ENCODE assay signal across 8 cellular contexts in the genomic region with DNA sequence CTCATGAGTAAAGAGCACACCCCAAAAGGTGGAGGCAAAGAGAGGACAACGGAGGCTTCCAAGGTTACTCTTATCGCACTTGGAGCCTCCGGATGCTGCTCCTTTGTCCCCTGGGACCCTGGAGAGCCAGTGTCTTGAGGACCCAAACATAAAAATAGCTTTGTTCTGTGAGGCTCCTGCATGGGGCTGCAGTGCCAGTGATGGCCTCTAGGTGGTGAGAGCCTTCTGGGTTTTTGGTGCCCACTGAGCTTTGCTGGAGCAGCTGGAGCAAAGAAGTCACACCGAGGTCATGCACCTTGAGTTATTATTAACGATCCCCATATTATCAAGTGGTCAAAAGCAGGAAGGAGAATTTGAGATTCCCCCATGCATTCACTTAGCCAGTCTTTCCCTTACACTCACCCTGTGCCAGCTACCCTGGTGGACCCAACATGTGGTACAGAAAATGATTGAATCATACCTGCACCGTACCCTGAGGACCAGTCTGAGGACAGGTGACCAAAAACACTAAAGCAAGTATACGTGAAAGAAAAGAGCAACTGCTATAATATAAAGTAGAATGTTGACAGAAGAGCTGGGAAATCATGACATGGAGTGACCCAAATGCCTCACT.
DNase-seq lines count a peak whose midpoint lies in the region; ATAC-seq lines count a peak whose summit lies in the region.

No MANE protein-coding gene starts in this region.

- ATAC-seq in GM18868 (IDR thresholded peaks at IDR 0.05; ENCODE audit: unreplicated experiment) = no peak

- DNase-seq in activated naive CD4-positive, alpha-beta T cell treated with Interleukin-2 at 50 U/mL for 16 hours = peak; percentile 47
- DNase-seq in activated naive CD4-positive, alpha-beta T cell (lab: John Stamatoyannopoulos, UW) = no peak
- DNase-seq in activated CD8-positive, alpha-beta memory T cell treated with anti-CD3 and anti-CD28 coated beads, Interleukin-2, amount 50 U/mL, for 4 hours = peak; percentile 43
- peak in 39 of 42 donors; percentile 4 to 83 (median 39) for DNase-seq in head of caudate nucleus
- peak; percentile 12 to 21 (median 16) for DNase-seq in stimulated activated CD4-positive, alpha-beta T cell treated with anti-CD3 and anti-CD28 coated beads, Interleukin-1b, Interleukin-23, amount 100 ng/mL, for 24 hours (ENCODE audit: low read depth in 4 of 4, low spot score in 1 of 4)
- DNase-seq in NCI-H446 treated with DMSO at 0.1 percent for 48 hours (lab: John Stamatoyannopoulos, UW) = no peak
- no peak for DNase-seq in NCI-H2171 (lab: John Stamatoyannopoulos, UW)

- intact Hi-C loops in head of caudate nucleus (cut with DNase I) = no loop called here

Comparison
In these comparisons a context has a peak if more than half of its experiments do, and no peak if none do; other contexts are left out.
1. DNase-seq: peak in activated naive CD4-positive, alpha-beta T cell treated with Interleukin-2 at 50 U/mL for 16 hours (single experiment), activated CD8-positive, alpha-beta memory T cell treated with anti-CD3 and anti-CD28 coated beads, Interleukin-2, amount 50 U/mL, for 4 hours (single experiment), head of caudate nucleus (39 of 42) and stimulated activated CD4-positive, alpha-beta T cell treated with anti-CD3 and anti-CD28 coated beads, Interleukin-1b, Interleukin-23, amount 100 ng/mL, for 24 hours (4 of 4); none in activated naive CD4-positive, alpha-beta T cell (0 of 4), NCI-H446 treated with DMSO at 0.1 percent for 48 hours (single experiment) and NCI-H2171 (single experiment).